9 cellular contexts compared by ENCODE assay signal in the genomic region with DNA sequence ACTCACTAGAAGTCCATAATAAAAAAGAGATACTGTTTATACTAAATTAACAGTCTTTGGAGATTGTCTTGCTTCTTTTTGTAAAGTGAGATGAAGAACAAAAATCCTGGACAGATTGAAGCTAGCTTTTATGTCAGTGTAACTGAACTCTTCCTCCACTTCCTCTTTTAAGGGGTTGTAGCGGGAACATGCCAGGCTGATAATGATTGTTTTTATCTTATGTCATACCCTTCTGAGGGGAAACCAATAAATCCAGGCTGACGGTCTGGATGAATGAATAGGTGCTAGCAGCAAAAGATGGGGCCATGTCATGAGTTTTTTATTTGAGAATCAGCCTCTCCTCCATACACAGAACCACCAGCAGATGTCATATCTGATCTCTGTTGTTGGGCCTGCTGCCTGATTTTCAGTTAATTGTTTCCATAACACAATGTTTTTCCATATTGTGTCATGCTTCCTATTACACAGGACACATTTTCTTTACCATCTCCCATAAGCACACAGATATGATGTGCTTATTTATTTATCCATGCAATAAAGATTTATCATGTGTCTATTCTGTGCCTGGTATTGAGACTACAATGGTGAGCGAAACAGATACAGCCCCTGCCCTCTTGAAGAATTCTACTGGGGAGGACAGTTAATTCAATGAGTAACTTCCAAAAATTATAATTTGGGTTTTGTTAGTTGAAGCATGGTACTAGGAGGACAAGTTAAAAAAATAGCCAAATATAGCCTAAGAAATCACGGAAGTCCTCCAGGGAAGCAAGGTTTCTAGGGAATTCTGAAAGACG.
DNase-seq lines count a peak whose midpoint lies in the region; FAIRE-seq and TF ChIP-seq lines count a peak whose summit lies in the region.
"Had no signal": no experiment of that assay in that cellular context is flagged by ENCODE, and none has a peak within 500 bp of the region (broad histone marks: within the 10 kb centered on the region; RNA-seq: fewer than 3 reads in every experiment).

No MANE protein-coding gene starts in this region.

- H3K4me1 ChIP-seq in effector memory CD4-positive, alpha-beta T cell (ENCODE audit: control insufficient read depth, insufficient read depth, low read length, poor library complexity, severe bottlenecking) = no peaks in the 10 kb centered on the region

- no peak overlapping the region for H3K27ac Mint-ChIP-seq in activated T-cell treated with anti-CD3 and anti-CD28 coated beads, Interleukin-2, amount 50 U/mL, for 24 hours

- FAIRE-seq in islet of Langerhans (lab: Jason Lieb, UNC) = peak; percentile 47

- H3K27me3 ChIP-seq in effector memory CD4-positive, alpha-beta T cell (replicated peaks; ENCODE audit: control insufficient read depth, insufficient read depth, low read length, poor library complexity, severe bottlenecking) = no peaks in the 10 kb centered on the region

- peaks cover 1% of the 10 kb centered on the region for H3K4me1 Mint-ChIP-seq in activated T-cell treated with anti-CD3 and anti-CD28 coated beads, Interleukin-2, amount 50 U/mL, for 24 hours (ENCODE audit: low read depth)

- H3K4me3 ChIP-seq in effector memory CD4-positive, alpha-beta T cell (ENCODE audit: insufficient read depth, low read depth, low read length, poor library complexity, severe bottlenecking) = no peak overlapping the region
- H3K4me3 ChIP-seq: lung had no signal

- H3K27me3 Mint-ChIP-seq in activated T-cell treated with anti-CD3 and anti-CD28 coated beads, Interleukin-2, amount 50 U/mL, for 24 hours = peaks cover 13% of the 10 kb centered on the region

- no peak overlapping the region for H3K27ac ChIP-seq in effector memory CD4-positive, alpha-beta T cell (ENCODE audit: insufficient read depth, low read length, poor library complexity, severe bottlenecking)

- H3K36me3 ChIP-seq in effector memory CD4-positive, alpha-beta T cell (ENCODE audit: control insufficient read depth, insufficient read depth, low read length) = no peaks in the 10 kb centered on the region

- TF ChIP-seq CTCF in LNCAP (IDR thresholded peaks at IDR 0.05) = peak; percentile 47

- no peaks in the 10 kb centered on the region for H3K36me3 Mint-ChIP-seq in activated T-cell treated with anti-CD3 and anti-CD28 coated beads, Interleukin-2, amount 50 U/mL, for 24 hours (ENCODE audit: low read depth)

- DNase-seq in DMS153 (lab: John Stamatoyannopoulos, UW) (peak; percentile 83), SHP77 treated with DMSO at 0.1 percent for 48 hours (lab: John Stamatoyannopoulos, UW) (peak; percentile 12), HK-2 (ENCODE audit: unreplicated experiment) (no peak)
- no peak for DNase-seq in activated CD8-positive, alpha-beta memory T cell treated with anti-CD3 and anti-CD28 coated beads, Interleukin-2, amount 50 U/mL, for 4 hours
- DNase-seq in activated T-cell treated with anti-CD3 and anti-CD28 coated beads, Interleukin-2, amount 50 U/mL, for 24 hours = no peak
- DNase-seq in effector memory CD4-positive, alpha-beta T cell = no peak

- no peaks in the 10 kb centered on the region for H3K9me3 Mint-ChIP-seq in activated T-cell treated with anti-CD3 and anti-CD28 coated beads, Interleukin-2, amount 50 U/mL, for 24 hours

- no peaks in the 10 kb centered on the region for H3K9me3 ChIP-seq in effector memory CD4-positive, alpha-beta T cell (ENCODE audit: control insufficient read depth, low read length)

- H3K4me3 Mint-ChIP-seq in activated T-cell treated with anti-CD3 and anti-CD28 coated beads, Interleukin-2, amount 50 U/mL, for 24 hours = no peak overlapping the region

Comparison
In these comparisons a context has a peak if more than half of its experiments do, and no peak if none do; other contexts are left out.
1. DNase-seq: peak in DMS153 (single experiment) and SHP77 treated with DMSO at 0.1 percent for 48 hours (single experiment); none in activated CD8-positive, alpha-beta memory T cell treated with anti-CD3 and anti-CD28 coated beads, Interleukin-2, amount 50 U/mL, for 4 hours (single experiment), activated T-cell treated with anti-CD3 and anti-CD28 coated beads, Interleukin-2, amount 50 U/mL, for 24 hours (single experiment), effector memory CD4-positive, alpha-beta T cell (0 of 3) and HK-2 (single experiment).